ENCODE assay signal across 2 cellular contexts in the genomic region with DNA sequence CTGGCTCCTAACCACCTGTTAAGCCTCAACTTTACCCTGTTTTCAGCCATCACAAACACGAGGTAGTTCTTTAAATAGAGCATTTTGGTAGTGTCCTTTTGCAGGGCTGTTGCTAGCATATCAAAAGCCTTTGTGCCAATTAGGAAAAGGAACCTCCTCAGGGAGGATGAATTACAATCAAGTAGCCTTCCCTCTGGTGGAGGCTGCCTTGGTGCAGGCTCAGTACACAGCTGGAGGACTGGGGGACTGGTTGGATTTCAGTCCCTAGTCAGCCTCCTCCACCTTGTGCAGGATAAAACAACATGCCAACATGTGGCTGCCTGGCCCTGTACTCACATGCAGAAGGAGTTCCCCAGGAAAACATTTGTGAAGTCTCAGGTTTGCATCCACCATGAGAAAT.
TF ChIP-seq lines count a peak whose summit lies in the region.

No MANE protein-coding gene starts in this region.

TF ChIP-seq in GM23338, 12 proteins besides CTCF, POLR2A, EP300 and RAD21 (continued from another document and continues in another):
- TF ChIP-seq, protein P1, sequence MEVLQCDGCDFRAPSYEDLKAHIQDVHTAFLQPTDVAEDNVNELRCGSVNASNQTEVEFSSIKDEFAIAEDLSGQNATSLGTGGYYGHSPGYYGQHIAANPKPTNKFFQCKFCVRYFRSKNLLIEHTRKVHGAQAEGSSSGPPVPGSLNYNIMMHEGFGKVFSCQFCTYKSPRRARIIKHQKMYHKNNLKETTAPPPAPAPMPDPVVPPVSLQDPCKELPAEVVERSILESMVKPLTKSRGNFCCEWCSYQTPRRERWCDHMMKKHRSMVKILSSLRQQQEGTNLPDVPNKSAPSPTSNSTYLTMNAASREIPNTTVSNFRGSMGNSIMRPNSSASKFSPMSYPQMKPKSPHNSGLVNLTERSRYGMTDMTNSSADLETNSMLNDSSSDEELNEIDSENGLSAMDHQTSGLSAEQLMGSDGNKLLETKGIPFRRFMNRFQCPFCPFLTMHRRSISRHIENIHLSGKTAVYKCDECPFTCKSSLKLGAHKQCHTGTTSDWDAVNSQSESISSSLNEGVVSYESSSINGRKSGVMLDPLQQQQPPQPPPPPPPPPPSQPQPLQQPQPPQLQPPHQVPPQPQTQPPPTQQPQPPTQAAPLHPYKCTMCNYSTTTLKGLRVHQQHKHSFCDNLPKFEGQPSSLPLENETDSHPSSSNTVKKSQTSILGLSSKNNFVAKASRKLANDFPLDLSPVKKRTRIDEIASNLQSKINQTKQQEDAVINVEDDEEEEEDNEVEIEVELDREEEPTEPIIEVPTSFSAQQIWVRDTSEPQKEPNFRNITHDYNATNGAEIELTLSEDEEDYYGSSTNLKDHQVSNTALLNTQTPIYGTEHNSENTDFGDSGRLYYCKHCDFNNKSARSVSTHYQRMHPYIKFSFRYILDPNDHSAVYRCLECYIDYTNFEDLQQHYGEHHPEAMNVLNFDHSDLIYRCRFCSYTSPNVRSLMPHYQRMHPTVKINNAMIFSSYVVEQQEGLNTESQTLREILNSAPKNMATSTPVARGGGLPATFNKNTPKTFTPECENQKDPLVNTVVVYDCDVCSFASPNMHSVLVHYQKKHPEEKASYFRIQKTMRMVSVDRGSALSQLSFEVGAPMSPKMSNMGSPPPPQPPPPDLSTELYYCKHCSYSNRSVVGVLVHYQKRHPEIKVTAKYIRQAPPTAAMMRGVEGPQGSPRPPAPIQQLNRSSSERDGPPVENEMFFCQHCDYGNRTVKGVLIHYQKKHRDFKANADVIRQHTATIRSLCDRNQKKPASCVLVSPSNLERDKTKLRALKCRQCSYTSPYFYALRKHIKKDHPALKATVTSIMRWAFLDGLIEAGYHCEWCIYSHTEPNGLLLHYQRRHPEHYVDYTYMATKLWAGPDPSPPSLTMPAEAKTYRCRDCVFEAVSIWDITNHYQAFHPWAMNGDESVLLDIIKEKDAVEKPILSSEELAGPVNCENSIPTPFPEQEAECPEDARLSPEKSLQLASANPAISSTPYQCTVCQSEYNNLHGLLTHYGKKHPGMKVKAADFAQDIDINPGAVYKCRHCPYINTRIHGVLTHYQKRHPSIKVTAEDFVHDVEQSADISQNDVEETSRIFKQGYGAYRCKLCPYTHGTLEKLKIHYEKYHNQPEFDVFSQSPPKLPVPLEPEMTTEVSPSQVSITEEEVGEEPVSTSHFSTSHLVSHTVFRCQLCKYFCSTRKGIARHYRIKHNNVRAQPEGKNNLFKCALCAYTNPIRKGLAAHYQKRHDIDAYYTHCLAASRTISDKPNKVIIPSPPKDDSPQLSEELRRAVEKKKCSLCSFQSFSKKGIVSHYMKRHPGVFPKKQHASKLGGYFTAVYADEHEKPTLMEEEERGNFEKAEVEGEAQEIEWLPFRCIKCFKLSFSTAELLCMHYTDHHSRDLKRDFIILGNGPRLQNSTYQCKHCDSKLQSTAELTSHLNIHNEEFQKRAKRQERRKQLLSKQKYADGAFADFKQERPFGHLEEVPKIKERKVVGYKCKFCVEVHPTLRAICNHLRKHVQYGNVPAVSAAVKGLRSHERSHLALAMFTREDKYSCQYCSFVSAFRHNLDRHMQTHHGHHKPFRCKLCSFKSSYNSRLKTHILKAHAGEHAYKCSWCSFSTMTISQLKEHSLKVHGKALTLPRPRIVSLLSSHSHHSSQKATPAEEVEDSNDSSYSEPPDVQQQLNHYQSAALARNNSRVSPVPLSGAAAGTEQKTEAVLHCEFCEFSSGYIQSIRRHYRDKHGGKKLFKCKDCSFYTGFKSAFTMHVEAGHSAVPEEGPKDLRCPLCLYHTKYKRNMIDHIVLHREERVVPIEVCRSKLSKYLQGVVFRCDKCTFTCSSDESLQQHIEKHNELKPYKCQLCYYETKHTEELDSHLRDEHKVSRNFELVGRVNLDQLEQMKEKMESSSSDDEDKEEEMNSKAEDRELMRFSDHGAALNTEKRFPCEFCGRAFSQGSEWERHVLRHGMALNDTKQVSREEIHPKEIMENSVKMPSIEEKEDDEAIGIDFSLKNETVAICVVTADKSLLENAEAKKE (CRISPR knock-in tag; IDR thresholded peaks at IDR 0.05), result no peak
- TF ChIP-seq EZH2 (IDR thresholded peaks at IDR 0.05; ENCODE audit: low read depth, unreplicated experiment) (no peak), NANOG (IDR thresholded peaks at IDR 0.05; ENCODE audit: borderline replicate concordance) (no peak), STAT1 (IDR thresholded peaks at IDR 0.05; ENCODE audit: unreplicated experiment) (no peak), ZNF114 (CRISPR knock-in tag; IDR thresholded peaks at IDR 0.05) (no peak), REST (IDR thresholded peaks at IDR 0.05; ENCODE audit: unreplicated experiment) (no peak), CREB1 (CRISPR knock-in tag; IDR thresholded peaks at IDR 0.05; ENCODE audit: low read depth) (no peak), ZNF331 (CRISPR knock-in tag; IDR thresholded peaks at IDR 0.05; ENCODE audit: low read depth) (no peak), EZH2phosphoT487 (IDR thresholded peaks at IDR 0.05; ENCODE audit: unreplicated experiment) (no peak)
- TF ChIP-seq, protein P2, sequence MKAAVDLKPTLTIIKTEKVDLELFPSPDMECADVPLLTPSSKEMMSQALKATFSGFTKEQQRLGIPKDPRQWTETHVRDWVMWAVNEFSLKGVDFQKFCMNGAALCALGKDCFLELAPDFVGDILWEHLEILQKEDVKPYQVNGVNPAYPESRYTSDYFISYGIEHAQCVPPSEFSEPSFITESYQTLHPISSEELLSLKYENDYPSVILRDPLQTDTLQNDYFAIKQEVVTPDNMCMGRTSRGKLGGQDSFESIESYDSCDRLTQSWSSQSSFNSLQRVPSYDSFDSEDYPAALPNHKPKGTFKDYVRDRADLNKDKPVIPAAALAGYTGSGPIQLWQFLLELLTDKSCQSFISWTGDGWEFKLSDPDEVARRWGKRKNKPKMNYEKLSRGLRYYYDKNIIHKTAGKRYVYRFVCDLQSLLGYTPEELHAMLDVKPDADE (IDR thresholded peaks at IDR 0.05), result no peak

TF ChIP-seq in WTC11, 78 proteins besides CTCF, POLR2A, EP300 and RAD21 (continued from another document):
- no peak for TF ChIP-seq ARID4B (CRISPR knock-in tag; IDR thresholded peaks at IDR 0.05; ENCODE audit: borderline replicate concordance)
- no peak for TF ChIP-seq IRF2 (CRISPR knock-in tag; IDR thresholded peaks at IDR 0.05; ENCODE audit: borderline replicate concordance, low read depth)
TF ChIP-seq in WTC11: peak in this region for 0.
